ENCODE assay signal across 19 cellular contexts in genomic region chr12:29943683-29944082, GRCh38.
DNase-seq lines count a peak whose midpoint lies in the region; ATAC-seq and TF ChIP-seq lines count a peak whose summit lies in the region.
"Had no signal": no experiment of that assay in that cellular context is flagged by ENCODE, and none has a peak within 500 bp of the region (broad histone marks: within the 10 kb centered on the region; RNA-seq: fewer than 3 reads in every experiment).

No MANE protein-coding gene starts in this region.

- DNase-seq in DMS53 (lab: John Stamatoyannopoulos, UW) (peak; percentile 54), DMS53 treated with DMSO at 0.1 percent for 48 hours (lab: John Stamatoyannopoulos, UW; ENCODE audit: unreplicated experiment) (no peak), dedifferentiated amniotic fluid mesenchymal stem cell (ENCODE audit: extremely low spot score) (peak; percentile 17), left kidney (ENCODE audit: low read depth, low spot score) (peak; percentile 26), thoracic aorta (ENCODE audit: low spot score) (no peak), putamen (ENCODE audit: low spot score) (no peak)
- DNase-seq: DMS 273 treated with DMSO at 0.1 percent for 48 hours, GDM1, HCEC 1CT, Kasumi-1, MG63, NCI-H1048, NCI-H1436, NCI-H226, OCI-M1 had no signal

- peak overlapping the region; percentile 20 to 38 for H3K27ac ChIP-seq in thoracic aorta
- H3K27ac ChIP-seq: 22Rv1 had no signal

- peaks cover 16 to 29% of the 10 kb centered on the region in 2 donors for H3K4me1 ChIP-seq in thoracic aorta (ENCODE audit: control insufficient read depth in 1 of 2, low read depth in 2 of 2)

- H3K36me3 ChIP-seq in thoracic aorta = no peaks in the 10 kb centered on the region
- H3K36me3 ChIP-seq: MG63 had no signal

- ATAC-seq in thoracic aorta (ENCODE audit: insufficient number of reproducible peaks, low FRiP score, low read depth) (peak; percentile 61), GM19452 (IDR thresholded peaks at IDR 0.05; ENCODE audit: unreplicated experiment) (no peak), GM21786 (IDR thresholded peaks at IDR 0.05; ENCODE audit: unreplicated experiment) (no peak)
- ATAC-seq: GM23338 had no signal

- no peaks in the 10 kb centered on the region for H3K27me3 ChIP-seq in thoracic aorta (replicated peaks; ENCODE audit: insufficient read depth)

- no peak for TF ChIP-seq CTCF in thoracic aorta (IDR thresholded peaks at IDR 0.05)

- H3K9me3 ChIP-seq in thoracic aorta = no peaks in the 10 kb centered on the region
- H3K9me3 ChIP-seq: MG63 had no signal

- H3K4me3 ChIP-seq in thoracic aorta = peak overlapping the region; percentile 16
- H3K4me3 ChIP-seq: GM23338, MG63 had no signal

Comparison
In these comparisons a context has a peak if more than half of its experiments do, and no peak if none do; other contexts are left out.
1. DNase-seq: peak in DMS53 (single experiment), dedifferentiated amniotic fluid mesenchymal stem cell (single experiment) and left kidney (single experiment); none in DMS53 treated with DMSO at 0.1 percent for 48 hours (single experiment), thoracic aorta (single experiment) and putamen (single experiment).